Comparison of ENCODE assay signal across 29 cellular contexts in genomic region chr11:113567867-113568266, GRCh38.
"Had no signal": no experiment of that assay in that cellular context is flagged by ENCODE, and none has a peak within 500 bp of the region (broad histone marks: within the 10 kb centered on the region; RNA-seq: fewer than 3 reads in every experiment).

No MANE protein-coding gene starts in this region.

- H3K4me3 Mint-ChIP-seq: activated CD4-positive, alpha-beta T cell treated with anti-CD3 and anti-CD28 coated beads, Interleukin-2, amount 10 ng/mL, durations not matched to agents 24 days and 14 days; activated CD8-positive, alpha-beta T cell treated with anti-CD3 and anti-CD28 coated beads for 36 hours; activated naive CD4-positive, alpha-beta T cell treated with anti-CD3 and anti-CD28 coated beads, Interleukin-2, amount 50 U/mL, for 24 hours; activated naive CD8-positive, alpha-beta T cell treated with anti-CD3 and anti-CD28 coated beads, Interleukin-2, amount 10 ng/mL, durations not matched to agents 7 days and 5 days; T-helper 1 cell treated with Interleukin-12 subunit alpha and Interleukin-12 subunit beta and Interleukin-4 antibody, amounts not matched to agents 30 μg/mL and 1 μg/mL, for 36 hours; T-helper 2 cell treated with Interferon-gamma antibody and Interleukin-4, amounts not matched to agents 5 μg/mL and 100 μg/mL, for 36 hours had no signal

- ATAC-seq: activated CD8-positive, alpha-beta T cell treated with anti-CD3 and anti-CD28 coated beads for 36 hours; PC-3 had no signal

- H3K27me3 ChIP-seq: adrenal gland, brain microvascular endothelial cell, Peyer's patch, SJSA1 had no signal

- H3K4me2 ChIP-seq: KMS-11, SK-N-SH had no signal

- H3K27ac ChIP-seq: adrenal gland, brain microvascular endothelial cell, KMS-11, Peyer's patch, SJSA1 had no signal

- H3K27ac Mint-ChIP-seq: activated CD4-positive, alpha-beta T cell treated with anti-CD3 and anti-CD28 coated beads, Interleukin-2, amount 10 ng/mL, durations not matched to agents 24 days and 14 days; activated CD8-positive, alpha-beta T cell treated with anti-CD3 and anti-CD28 coated beads for 36 hours; activated naive CD4-positive, alpha-beta T cell treated with anti-CD3 and anti-CD28 coated beads, Interleukin-2, amount 50 U/mL, for 24 hours; activated naive CD8-positive, alpha-beta T cell treated with anti-CD3 and anti-CD28 coated beads, Interleukin-2, amount 10 ng/mL, durations not matched to agents 7 days and 5 days; activated T-helper 2 cell treated with anti-CD3 and anti-CD28 coated beads, Interferon-gamma antibody, Interleukin-2, Interleukin-4, amounts not matched to agents 10 μg/mL and 5 μg/mL and 100 μg/mL, durations not matched to agents 14 hours and 24 hours and 36 hours; T-helper 1 cell treated with Interleukin-12 subunit alpha and Interleukin-12 subunit beta and Interleukin-4 antibody, amounts not matched to agents 30 μg/mL and 1 μg/mL, for 36 hours; T-helper 2 cell treated with Interferon-gamma antibody and Interleukin-4, amounts not matched to agents 5 μg/mL and 100 μg/mL, for 36 hours had no signal

- DNase-seq: activated CD4-positive, alpha-beta T cell treated with anti-CD3 and anti-CD28 coated beads, Interleukin-2, amount 10 ng/mL, durations not matched to agents 24 days and 14 days; activated CD4-positive, alpha-beta T cell treated with anti-CD3 and anti-CD28 coated beads, Interleukin-2, amount 50 U/mL, for 4 hours; activated CD8-positive, alpha-beta T cell treated with anti-CD3 and anti-CD28 coated beads for 36 hours; activated gamma-delta T cell; activated naive CD4-positive, alpha-beta T cell treated with Interleukin-2 at 50 U/mL for 16 hours; activated naive CD8-positive, alpha-beta T cell treated with anti-CD3 and anti-CD28 coated beads, Interleukin-2, amount 10 ng/mL, durations not matched to agents 7 days and 5 days; activated T-cell treated with anti-CD3 and anti-CD28 coated beads, Interleukin-2, amount 50 U/mL, for 1 hour; adrenal gland; brain microvascular endothelial cell; central memory CD4-positive, alpha-beta T cell; NCI-H187 treated with DMSO at 0.1 percent for 48 hours; NCI-H2081; NCI-H2171 treated with DMSO at 0.1 percent for 48 hours; NCI-H226; NCI-H446 treated with DMSO at 0.1 percent for 48 hours; NCI-H524; NK-92 treated with Interleukin-12 subunit alpha and Interleukin-12 subunit beta, amount 100 ng/mL, for 24 hours; PC-3; Peyer's patch; RPMI8226; SHP77 treated with DMSO at 0.1 percent for 48 hours; SK-N-SH had no signal

- H3K4me1 Mint-ChIP-seq: activated naive CD4-positive, alpha-beta T cell treated with anti-CD3 and anti-CD28 coated beads, Interleukin-2, amount 50 U/mL, for 24 hours; activated naive CD8-positive, alpha-beta T cell treated with anti-CD3 and anti-CD28 coated beads, Interleukin-2, amount 10 ng/mL, durations not matched to agents 7 days and 5 days had no signal

- H3K36me3 ChIP-seq: adrenal gland, brain microvascular endothelial cell, Peyer's patch, SJSA1 had no signal

- H3K4me3 ChIP-seq: adrenal gland, Peyer's patch, SJSA1 had no signal

- FAIRE-seq: TTC549 had no signal

- H3K9me3 Mint-ChIP-seq: activated CD4-positive, alpha-beta T cell treated with anti-CD3 and anti-CD28 coated beads, Interleukin-2, amount 10 ng/mL, durations not matched to agents 24 days and 14 days; activated CD8-positive, alpha-beta T cell treated with anti-CD3 and anti-CD28 coated beads for 36 hours; activated naive CD4-positive, alpha-beta T cell treated with anti-CD3 and anti-CD28 coated beads, Interleukin-2, amount 50 U/mL, for 24 hours; activated naive CD8-positive, alpha-beta T cell treated with anti-CD3 and anti-CD28 coated beads, Interleukin-2, amount 10 ng/mL, durations not matched to agents 7 days and 5 days; activated T-helper 2 cell treated with anti-CD3 and anti-CD28 coated beads, Interferon-gamma antibody, Interleukin-2, Interleukin-4, amounts not matched to agents 10 μg/mL and 5 μg/mL and 100 μg/mL, durations not matched to agents 14 hours and 24 hours and 36 hours; T-helper 1 cell treated with Interleukin-12 subunit alpha and Interleukin-12 subunit beta and Interleukin-4 antibody, amounts not matched to agents 30 μg/mL and 1 μg/mL, for 36 hours; T-helper 2 cell treated with Interferon-gamma antibody and Interleukin-4, amounts not matched to agents 5 μg/mL and 100 μg/mL, for 36 hours had no signal

- H3K36me3 Mint-ChIP-seq: activated naive CD4-positive, alpha-beta T cell treated with anti-CD3 and anti-CD28 coated beads, Interleukin-2, amount 50 U/mL, for 24 hours; activated naive CD8-positive, alpha-beta T cell treated with anti-CD3 and anti-CD28 coated beads, Interleukin-2, amount 10 ng/mL, durations not matched to agents 7 days and 5 days had no signal

- H3K9ac ChIP-seq: KMS-11, SK-N-SH had no signal

- H3K9me3 ChIP-seq: adrenal gland, Peyer's patch, SJSA1, SK-N-SH had no signal
